9 cellular contexts compared by ENCODE assay signal in genomic region chr2:234292205-234292954, GRCh38.
DNase-seq lines count a peak whose midpoint lies in the region; ATAC-seq and TF ChIP-seq lines count a peak whose summit lies in the region.
"Had no signal": no experiment of that assay in that cellular context is flagged by ENCODE, and none has a peak within 500 bp of the region (broad histone marks: within the 10 kb centered on the region; RNA-seq: fewer than 3 reads in every experiment).

No MANE protein-coding gene starts in this region.

- ATAC-seq in GM18520 (IDR thresholded peaks at IDR 0.05; ENCODE audit: unreplicated experiment) (peak; percentile 44), HG02852 (IDR thresholded peaks at IDR 0.05; ENCODE audit: unreplicated experiment) (peak; percentile 73), psoas muscle (no peak)

- 82 to 86% (median 85%) methylated on average over 10 of the region's 10 CpGs for WGBS in psoas muscle, 3 donors

- H3K4me3 ChIP-seq in OCI-LY7 (ENCODE audit: low read depth, low read length, poor library complexity, severe bottlenecking), result peak overlapping the region; percentile 54
- H3K4me3 ChIP-seq in skin epidermis, result no peak overlapping the region
- no peak overlapping the region for H3K4me3 ChIP-seq in psoas muscle
- H3K4me3 ChIP-seq in foreskin fibroblast (ENCODE audit: low read depth in 1 of 2, low read length in 2 of 2), result no peak overlapping the region

- no peaks in the 10 kb centered on the region for H3K9me2 ChIP-seq in OCI-LY7 (ENCODE audit: insufficient read depth, low read length)

- H3K4me1 ChIP-seq in OCI-LY7 (ENCODE audit: insufficient read depth, low read length, poor library complexity, severe bottlenecking), result peaks cover 73% of the 10 kb centered on the region
- no peaks in the 10 kb centered on the region for H3K4me1 ChIP-seq in psoas muscle

- H2AFZ ChIP-seq in OCI-LY7 (ENCODE audit: low read length), result peak overlapping the region; percentile 91; the same call in 1 of the 2 replicates

- peak; percentile 93 for DNase-seq in OCI-LY7 (ENCODE audit: low spot score)
- peak; percentile 83 for DNase-seq in activated effector memory CD4-positive, alpha-beta T cell treated with anti-CD3 and anti-CD28 coated beads, Interleukin-2, amount 50 U/mL, for 16 hours
- no peak for DNase-seq in midbrain (lab: John Stamatoyannopoulos, UW)
- no peak for DNase-seq in psoas muscle
- DNase-seq in foreskin fibroblast, result no peak

- no peaks in the 10 kb centered on the region for H4K20me1 ChIP-seq in OCI-LY7 (ENCODE audit: insufficient read depth, low read length)

- H3K27ac ChIP-seq in OCI-LY7 (ENCODE audit: low read depth, low read length, poor library complexity, severe bottlenecking) (peak overlapping the region; percentile 97), skin epidermis (peak overlapping the region in 16 of 21 experiments; percentile 41 to 96 (median 82)), psoas muscle (no peak overlapping the region)
- H3K27ac ChIP-seq: KMS-11 had no signal

- CTCF ChIA-PET in OCI-LY7 (lab: Charles Lee; ENCODE audit: unreplicated experiment), result interaction anchor here (0.6 to 1.8 kb wide), 3 partner anchors 66 to 208 kb away, joined by 3 to 4 read pairs (median 3); no protein-coding TSS in a partner anchor

- peak; percentile 29; the same call in 1 of the 2 replicates for TF ChIP-seq CTCF in OCI-LY7 (conservative IDR thresholded peaks at IDR 0.05; ENCODE audit: low read length)
- TF ChIP-seq CTCF in psoas muscle (IDR thresholded peaks at IDR 0.05), result no peak
- TF ChIP-seq CTCF in foreskin fibroblast (IDR thresholded peaks at IDR 0.05; ENCODE audit: low read depth, low read length), result no peak

- H3K79me2 ChIP-seq in OCI-LY7 (ENCODE audit: insufficient read depth, low read depth, low read length), result no peaks in the 10 kb centered on the region

- intact Hi-C loops in OCI-LY7 (cut with micrococcal nuclease; ENCODE audit: unreplicated experiment), result loop anchor here (1.0 kb wide), 3 partner anchors 63 to 191 kb away; no protein-coding TSS in a partner anchor
- intact Hi-C loops in psoas muscle (cut with DNase I), result no loop called here

- POLR2A ChIA-PET in OCI-LY7 (lab: Charles Lee), result interaction anchor here (0.7 to 6.2 kb wide), 11 partner anchors 11 to 204 kb away, joined by 3 to 60 read pairs (median 6); partner anchors contain the start of gene ARL4C

- H3K9me3 ChIP-seq in OCI-LY7 (ENCODE audit: low read length) (no peaks in the 10 kb centered on the region), psoas muscle (no peaks in the 10 kb centered on the region)

- no peaks in the 10 kb centered on the region for H3K27me3 ChIP-seq in psoas muscle (ENCODE audit: insufficient read depth in 3 of 3, low read length in 2 of 3)

- TSS peak; percentile 84 for BruUV-seq in OCI-LY7 (replicated peaks; lab: Mats Ljungman, UMichigan)

- H3K36me3 ChIP-seq in OCI-LY7 (ENCODE audit: insufficient read depth, low read length) (no peaks in the 10 kb centered on the region), psoas muscle (ENCODE audit: insufficient read depth in 1 of 2, low read depth in 1 of 2) (no peaks in the 10 kb centered on the region)

- H3K4me2 ChIP-seq in OCI-LY7 (ENCODE audit: low read length), result peak overlapping the region; percentile 72
- H3K4me2 ChIP-seq: KMS-11 had no signal

Comparison
In these comparisons a context has a peak if more than half of its experiments do, and no peak if none do; other contexts are left out.
1. ATAC-seq: peak in GM18520 (single experiment) and HG02852 (single experiment); none in psoas muscle (0 of 4).
2. DNase-seq: peak in OCI-LY7 (single experiment) and activated effector memory CD4-positive, alpha-beta T cell treated with anti-CD3 and anti-CD28 coated beads, Interleukin-2, amount 50 U/mL, for 16 hours (single experiment); none in midbrain (single experiment), psoas muscle (0 of 2) and foreskin fibroblast (0 of 2).